15 cellular contexts compared by ENCODE assay signal in genomic region chr2:9595746-9596145, GRCh38. TPM values are rescaled to one million over a fixed set of nuclear protein-coding genes. Genes with fewer than 3 reads are reported as not detected.
DNase-seq lines count a peak whose midpoint lies in the region; ATAC-seq and TF ChIP-seq lines count a peak whose summit lies in the region.
"Had no signal": no experiment of that assay in that cellular context is flagged by ENCODE, and none has a peak within 500 bp of the region (broad histone marks: within the 10 kb centered on the region; RNA-seq: fewer than 3 reads in every experiment).

No MANE protein-coding gene starts in this region.

- H2BK15ac ChIP-seq in mesenchymal stem cell (ENCODE audit: low read depth, poor library complexity, severe bottlenecking): no peak overlapping the region

- peaks cover 8% of the 10 kb centered on the region for H3K9me3 Mint-ChIP-seq in Calu3 (ENCODE audit: low read depth, unreplicated experiment)
- peaks cover 6% of the 10 kb centered on the region for H3K9me3 Mint-ChIP-seq in activated T-helper 17 cell treated with anti-CD3 and anti-CD28 coated beads, Interleukin-2, amount 50 U/mL, for 72 hours

- H3K4me2 ChIP-seq in mesenchymal stem cell (ENCODE audit: low read length, poor library complexity, severe bottlenecking): no peak overlapping the region

- H2AK5ac ChIP-seq in mesenchymal stem cell (ENCODE audit: low read length, severe bottlenecking): no peak overlapping the region

- 75% methylated on average over 2 of the region's 2 CpGs for WGBS in mesenchymal stem cell
- 8 to 36% (median 17%) methylated on average over 2 of the region's 2 CpGs for WGBS in ovary, 3 donors

- TF ChIP-seq EP300 in ovary (IDR thresholded peaks at IDR 0.05): no peak

- ATAC-seq in activated T-helper 17 cell treated with anti-CD3 and anti-CD28 coated beads, Interleukin-2, amount 50 U/mL, for 72 hours (replicated peaks): no peak
- ATAC-seq in HG03565 (IDR thresholded peaks at IDR 0.05; ENCODE audit: unreplicated experiment) (no peak), HG03354 (IDR thresholded peaks at IDR 0.05; ENCODE audit: poor library complexity, severe bottlenecking, unreplicated experiment) (no peak)

- TF ChIP-seq CTCF in Calu3 (IDR thresholded peaks at IDR 0.05; ENCODE audit: unreplicated experiment) (no peak), ovary (IDR thresholded peaks at IDR 0.05) (no peak)

- no peak overlapping the region for H3K4me3 Mint-ChIP-seq in Calu3 (ENCODE audit: low read depth, unreplicated experiment)
- H3K4me3 Mint-ChIP-seq in activated T-helper 17 cell treated with anti-CD3 and anti-CD28 coated beads, Interleukin-2, amount 50 U/mL, for 72 hours: peak overlapping the region; percentile 32
- H3K4me3 Mint-ChIP-seq: stimulated activated naive B cell treated with anti-CD40 and anti-IgM and Interleukin-4, amounts not matched to agents 10 μg/mL and 1 μg/mL and 100 μg/mL, for 72 hours had no signal

- intact Hi-C loops in Calu3 (cut with micrococcal nuclease; ENCODE audit: unreplicated experiment): no loop called here
- intact Hi-C loops in ovary (cut with DNase I): no loop called here

- peak overlapping the region; percentile 64 for H3K27ac Mint-ChIP-seq in Calu3 (ENCODE audit: unreplicated experiment)
- H3K27ac Mint-ChIP-seq in activated T-helper 17 cell treated with anti-CD3 and anti-CD28 coated beads, Interleukin-2, amount 50 U/mL, for 72 hours: peak overlapping the region; percentile 64
- H3K27ac Mint-ChIP-seq: stimulated activated naive B cell treated with anti-CD40 and anti-IgM and Interleukin-4, amounts not matched to agents 10 μg/mL and 1 μg/mL and 100 μg/mL, for 72 hours had no signal

- H3K18ac ChIP-seq in mesenchymal stem cell (ENCODE audit: low read depth in 1 of 2, low read length in 2 of 2): no peak overlapping the region

- no TSS peak for BruUV-seq in Calu3 (replicated peaks; lab: Mats Ljungman, UMichigan)

- no peak overlapping the region for H3K14ac ChIP-seq in mesenchymal stem cell (ENCODE audit: low read length in 2 of 2)

- H3K36me3 Mint-ChIP-seq in Calu3 (ENCODE audit: insufficient read depth, unreplicated experiment): peaks cover 50% of the 10 kb centered on the region
- H3K36me3 Mint-ChIP-seq in activated T-helper 17 cell treated with anti-CD3 and anti-CD28 coated beads, Interleukin-2, amount 50 U/mL, for 72 hours (ENCODE audit: low read depth): peaks cover 80% of the 10 kb centered on the region

- H3K27me3 ChIP-seq in ACC112 (ENCODE audit: insufficient read depth, low read length): no peaks in the 10 kb centered on the region
- no peaks in the 10 kb centered on the region for H3K27me3 ChIP-seq in mesenchymal stem cell (ENCODE audit: control insufficient read depth in 1 of 2, insufficient read depth in 1 of 2, low read length in 2 of 2)
- no peaks in the 10 kb centered on the region for H3K27me3 ChIP-seq in ovary
- H3K27me3 ChIP-seq: sigmoid colon had no signal

- TF ChIP-seq POLR2A in ovary (IDR thresholded peaks at IDR 0.05): no peak

- H3K9ac ChIP-seq in mesenchymal stem cell (ENCODE audit: low read length): peak overlapping the region; percentile 74

- H3K23ac ChIP-seq in mesenchymal stem cell (ENCODE audit: low read length in 2 of 2): no peak overlapping the region

- H3K36me3 ChIP-seq in ACC112 (ENCODE audit: insufficient read depth, low read length): peaks cover 32% of the 10 kb centered on the region
- H3K36me3 ChIP-seq in mesenchymal stem cell (ENCODE audit: control insufficient read depth in 1 of 2, insufficient read depth in 2 of 2, low read depth in 1 of 2, low read length in 2 of 2): peaks cover 16 to 51% of the 10 kb centered on the region in 2 experiments
- no peaks in the 10 kb centered on the region for H3K36me3 ChIP-seq in ovary

- peak overlapping the region; percentile 96 for H3K27ac ChIP-seq in ACC112 (ENCODE audit: low read depth, low read length)
- H3K27ac ChIP-seq in mesenchymal stem cell (ENCODE audit: low read length, poor library complexity, severe bottlenecking): no peak overlapping the region
- H3K27ac ChIP-seq in ovary: peak overlapping the region in 1 of 2 donors; percentile 16

- no peak overlapping the region for H2AFZ ChIP-seq in ACC112 (ENCODE audit: low read length, unreplicated experiment)
- no peak overlapping the region for H2AFZ ChIP-seq in mesenchymal stem cell (ENCODE audit: low read depth, low read length)

- no peak overlapping the region for H2BK12ac ChIP-seq in mesenchymal stem cell (ENCODE audit: low read length in 2 of 2)

- no peak for DNase-seq in Calu3
- DNase-seq in mesenchymal stem cell: no peak
- DNase-seq in ovary: no peak
- no peak for DNase-seq in amniotic stem cell (lab: John Stamatoyannopoulos, UW)
- DNase-seq: activated CD4-positive, alpha-beta T cell treated with anti-CD3 and anti-CD28 coated beads, Interleukin-2, amount 50 U/mL, for 1 hour; mesendoderm; MV-4-11; NCI-H2107; NCI-H748 treated with DMSO at 0.1 percent for 48 hours; sigmoid colon; stimulated activated naive B cell treated with anti-CD40 and anti-IgM and Interleukin-4, amounts not matched to agents 10 μg/mL and 1 μg/mL and 100 μg/mL, for 72 hours had no signal

- no peak overlapping the region for H3K4ac ChIP-seq in mesenchymal stem cell (ENCODE audit: low read depth in 1 of 2, low read length in 2 of 2)

- peaks cover 49% of the 10 kb centered on the region for H3K4me1 ChIP-seq in ACC112 (ENCODE audit: control insufficient read depth, insufficient read depth, low read length, unreplicated experiment)
- H3K4me1 ChIP-seq in mesenchymal stem cell (ENCODE audit: control insufficient read depth, insufficient read depth, low read depth, low read length): peaks cover 3% of the 10 kb centered on the region
- peaks cover 8% of the 10 kb centered on the region for H3K4me1 ChIP-seq in ovary (ENCODE audit: insufficient read depth)

- no peak overlapping the region for H2BK120ac ChIP-seq in mesenchymal stem cell (ENCODE audit: low read depth, low read length)

- H3K9me3 ChIP-seq in mesenchymal stem cell (ENCODE audit: control insufficient read depth, low read length) (peaks cover 24% of the 10 kb centered on the region), ovary (no peaks in the 10 kb centered on the region)

- peak overlapping the region; percentile 50; the same call in 1 of the 2 replicates for H3K4me3 ChIP-seq in ACC112 (ENCODE audit: low read depth, low read length)
- peak overlapping the region in 1 of 2 experiments; percentile 3 for H3K4me3 ChIP-seq in mesenchymal stem cell (ENCODE audit: insufficient read depth in 1 of 2, low read depth in 1 of 2, low read length in 2 of 2)
- H3K4me3 ChIP-seq in ovary: no peak overlapping the region
- H3K4me3 ChIP-seq: sigmoid colon had no signal

- no peak overlapping the region for H4K91ac ChIP-seq in mesenchymal stem cell (ENCODE audit: low read length)

- no peak overlapping the region for H4K8ac ChIP-seq in mesenchymal stem cell (ENCODE audit: low read length)

- H3K4me1 Mint-ChIP-seq in Calu3 (ENCODE audit: low read depth, unreplicated experiment): peaks cover 19% of the 10 kb centered on the region
- H3K4me1 Mint-ChIP-seq in activated T-helper 17 cell treated with anti-CD3 and anti-CD28 coated beads, Interleukin-2, amount 50 U/mL, for 72 hours: peaks cover 56% of the 10 kb centered on the region

- H2BK5ac ChIP-seq in mesenchymal stem cell (ENCODE audit: low read depth, low read length, poor library complexity, severe bottlenecking): no peak overlapping the region

- CTCF ChIA-PET in Calu3 (lab: Charles Lee): interaction anchor here (0.7 to 1.5 kb wide), 4 partner anchors 8 to 388 kb away, joined by 3 to 8 read pairs (median 5); no protein-coding TSS in a partner anchor

- peaks cover 2% of the 10 kb centered on the region for H3K79me1 ChIP-seq in mesenchymal stem cell (replicated peaks; ENCODE audit: low read length, poor library complexity, severe bottlenecking)

- H3K79me2 ChIP-seq in ACC112 (ENCODE audit: control insufficient read depth, insufficient read depth, low read length, unreplicated experiment): peaks cover 93% of the 10 kb centered on the region

- H3K27me3 Mint-ChIP-seq in Calu3 (ENCODE audit: unreplicated experiment): no peaks in the 10 kb centered on the region
- no peaks in the 10 kb centered on the region for H3K27me3 Mint-ChIP-seq in activated T-helper 17 cell treated with anti-CD3 and anti-CD28 coated beads, Interleukin-2, amount 50 U/mL, for 72 hours
- H3K27me3 Mint-ChIP-seq: stimulated activated naive B cell treated with anti-CD40 and anti-IgM and Interleukin-4, amounts not matched to agents 10 μg/mL and 1 μg/mL and 100 μg/mL, for 72 hours had no signal

RNA-seq across cellular contexts. Expression of gene YWHAQ, which starts 35.1 kb away (rescaled TPM):
- 296 and 307 TPM in 2 replicates for total RNA-seq in Calu3 (2022)
- 100 to 1,000 TPM; 283 TPM for total RNA-seq in activated T-helper 17 cell treated with anti-CD3 and anti-CD28 coated beads, Interleukin-2, amount 50 U/mL, for 72 hours
- polyA plus RNA-seq in mesenchymal stem cell (2013, experiment 1 of 2): 317 TPM
- polyA plus RNA-seq in mesenchymal stem cell (2013, experiment 2 of 2): 324 TPM
- 100 to 1,000 TPM; 156 to 294 (median 241) TPM for total RNA-seq in ovary
- polyA plus RNA-seq in ovary: 100 to 1,000 TPM; 204 to 386 TPM

RNA-seq across cellular contexts. Expression of gene ADAM17, which starts 40.1 kb away (rescaled TPM):
- total RNA-seq in Calu3 (2022) (53.5 and 54.2 TPM in 2 replicates), ovary (10 to 100 TPM; 24.3 to 46.6 (median 30.0) TPM)
- 10 to 100 TPM; 22.7 to 31.2 TPM for total RNA-seq in activated T-helper 17 cell treated with anti-CD3 and anti-CD28 coated beads, Interleukin-2, amount 50 U/mL, for 72 hours
- 29.8 TPM for polyA plus RNA-seq in mesenchymal stem cell (2013, experiment 1 of 2)
- polyA plus RNA-seq in mesenchymal stem cell (2013, experiment 2 of 2): 29.7 TPM
- 10 to 100 TPM; 10.2 to 22.8 TPM for polyA plus RNA-seq in ovary
